In genomic region chr9:114879165-114879564, GRCh38 we compare ENCODE assay signal across 16 cellular contexts. TPM values are rescaled to one million over a fixed set of nuclear protein-coding genes. Genes with fewer than 3 reads are reported as not detected.
DNase-seq lines count a peak whose midpoint lies in the region; ATAC-seq and TF ChIP-seq lines count a peak whose summit lies in the region.
"Had no signal": no experiment of that assay in that cellular context is flagged by ENCODE, and none has a peak within 500 bp of the region (broad histone marks: within the 10 kb centered on the region; RNA-seq: fewer than 3 reads in every experiment).

No MANE protein-coding gene starts in this region.

- no peak overlapping the region for H2AFZ ChIP-seq in parathyroid adenoma
- H2AFZ ChIP-seq: GM23248 had no signal

- H3K79me2 ChIP-seq in parathyroid adenoma, result no peaks in the 10 kb centered on the region

- no peak overlapping the region for H3K4me3 ChIP-seq in parathyroid adenoma (ENCODE audit: low read depth, low read length)
- no peak overlapping the region for H3K4me3 ChIP-seq in Peyer's patch
- H3K4me3 ChIP-seq: A549, GM23248 had no signal

- intact Hi-C loops in Right ventricle myocardium inferior (cut with DNase I), result no loop called here

- H3K9me3 ChIP-seq in parathyroid adenoma (ENCODE audit: control insufficient read depth, low read length) (no peaks in the 10 kb centered on the region), Peyer's patch (peaks cover 0 to 6% (median 0%) of the 10 kb centered on the region in 4 donors)
- H3K9me3 ChIP-seq: BE2C had no signal

- DNase-seq in RPMI8226, result peak; percentile 44
- no peak for DNase-seq in left lobe of liver (ENCODE audit: low spot score)
- no peak for DNase-seq in Peyer's patch
- no peak for DNase-seq in foreskin melanocyte
- DNase-seq in Right ventricle myocardium inferior (ENCODE audit: missing footprints), result no peak
- DNase-seq: BE2C; CD8-positive, alpha-beta T cell; DMS53; GM23248; IMR-90 had no signal

- ATAC-seq in left lobe of liver, result peak; percentile 66
- no peak for ATAC-seq in Right ventricle myocardium inferior
- ATAC-seq in GM19467 (IDR thresholded peaks at IDR 0.05; ENCODE audit: unreplicated experiment), result no peak
- ATAC-seq: A549; CD8-positive, alpha-beta T cell; HCT116 had no signal

- H3K27me3 ChIP-seq in parathyroid adenoma (ENCODE audit: control insufficient read depth, insufficient read depth, low read length) (no peaks in the 10 kb centered on the region), Peyer's patch (no peaks in the 10 kb centered on the region)
- H3K27me3 ChIP-seq: BE2C had no signal

- H3K4me1 ChIP-seq in parathyroid adenoma, result no peaks in the 10 kb centered on the region
- no peaks in the 10 kb centered on the region for H3K4me1 ChIP-seq in Peyer's patch
- H3K4me1 ChIP-seq: BE2C had no signal

- no peak overlapping the region for H3K4me2 ChIP-seq in parathyroid adenoma (ENCODE audit: low read length)
- H3K4me2 ChIP-seq: A549 had no signal

- TF ChIP-seq POLR2A in Peyer's patch (IDR thresholded peaks at IDR 0.05), result no peak

- H3K9ac ChIP-seq in parathyroid adenoma, result no peak overlapping the region
- H3K9ac ChIP-seq: GM23248 had no signal

- TF ChIP-seq CTCF in LNCAP (IDR thresholded peaks at IDR 0.05) (peak; percentile 34; the same call in 1 of the 2 replicates), parathyroid adenoma (IDR thresholded peaks at IDR 0.05) (peak; percentile 30), Peyer's patch (IDR thresholded peaks at IDR 0.05) (no peak)

- H3K36me3 ChIP-seq in parathyroid adenoma (ENCODE audit: control insufficient read depth, insufficient read depth, low read length), result no peaks in the 10 kb centered on the region
- H3K36me3 ChIP-seq in Peyer's patch, result no peaks in the 10 kb centered on the region
- H3K36me3 ChIP-seq: BE2C had no signal

- no peak overlapping the region for H3K27ac ChIP-seq in parathyroid adenoma
- no peak overlapping the region for H3K27ac ChIP-seq in Peyer's patch
- H3K27ac ChIP-seq: A549, GM23248 had no signal

RNA-seq across cellular contexts. Expression of gene TNFSF8, which starts 51.2 kb away (rescaled TPM):
- total RNA-seq in left lobe of liver, result 0.33 TPM
- 10 to 100 TPM in 1 of 4 donors, 1 to 10 TPM in 3; 2.1 to 11.6 (median 4.7) TPM for total RNA-seq in Peyer's patch
- 0.57 TPM for total RNA-seq in Right ventricle myocardium inferior
- total RNA-seq: Daoy, GM23248, IMR-90 had no signal

Comparison
In these comparisons a context has a peak if more than half of its experiments do, and no peak if none do; other contexts are left out.
1. CTCF ChIP-seq: peak in LNCAP (single experiment) and parathyroid adenoma (single experiment); none in Peyer's patch (0 of 6).